Comparison of ENCODE assay signal across 33 cellular contexts in genomic region chr5:131998431-131999040, GRCh38. TPM values are rescaled to one million over a fixed set of nuclear protein-coding genes. Genes with fewer than 3 reads are reported as not detected.
DNase-seq lines count a peak whose midpoint lies in the region; ATAC-seq and TF ChIP-seq lines count a peak whose summit lies in the region.
"Had no signal": no experiment of that assay in that cellular context is flagged by ENCODE, and none has a peak within 500 bp of the region (broad histone marks: within the 10 kb centered on the region; RNA-seq: fewer than 3 reads in every experiment).

No MANE protein-coding gene starts in this region.

- H3K27ac Mint-ChIP-seq in activated CD4-positive, alpha-beta T cell treated with anti-CD3 and anti-CD28 coated beads for 36 hours: peak overlapping the region; percentile 2
- peak overlapping the region; percentile 68 to 82 for H3K27ac Mint-ChIP-seq in effector memory CD8-positive, alpha-beta T cell
- H3K27ac Mint-ChIP-seq: activated naive CD8-positive, alpha-beta T cell treated with anti-CD3 and anti-CD28 coated beads, Interleukin-2, amount 50 U/mL, for 24 hours; natural killer cell treated with Interleukin-12 subunit alpha and Interleukin-12 subunit beta and Interleukin-15 and Interleukin-18, amount 100 ng/mL, for 72 hours; stimulated activated effector memory CD8-positive, alpha-beta T cell treated with anti-CD3 and anti-CD28 coated beads, Interleukin-12 subunit alpha, Interleukin-12 subunit beta, amount 100 ng/mL, for 72 hours had no signal

- TF ChIP-seq CTCF in Loucy (conservative IDR thresholded peaks at IDR 0.05; ENCODE audit: low read length): no peak

- no peak for ATAC-seq in activated CD4-positive, alpha-beta T cell treated with anti-CD3 and anti-CD28 coated beads for 36 hours
- ATAC-seq in effector memory CD8-positive, alpha-beta T cell (replicated peaks): no peak
- ATAC-seq in HG03439 (IDR thresholded peaks at IDR 0.05; ENCODE audit: unreplicated experiment): no peak
- ATAC-seq: activated naive CD8-positive, alpha-beta T cell treated with anti-CD3 and anti-CD28 coated beads, Interleukin-2, amount 50 U/mL, for 24 hours; gastroesophageal sphincter; left cardiac atrium; natural killer cell treated with Interleukin-12 subunit alpha and Interleukin-12 subunit beta and Interleukin-15 and Interleukin-18, amount 100 ng/mL, for 72 hours; SK-N-SH treated with all-trans-retinoic acid at 6 μM for 48 hours; stimulated activated effector memory CD8-positive, alpha-beta T cell treated with anti-CD3 and anti-CD28 coated beads, Interleukin-12 subunit alpha, Interleukin-12 subunit beta, amount 100 ng/mL, for 72 hours had no signal

- no peak for DNase-seq in activated CD4-positive, alpha-beta T cell treated with anti-CD3 and anti-CD28 coated beads for 36 hours
- DNase-seq in activated CD4-positive, alpha-beta T cell treated with anti-CD3 and anti-CD28 coated beads for 4 hours: no peak
- DNase-seq in effector memory CD8-positive, alpha-beta T cell: no peak
- peak; percentile 19 for DNase-seq in posterior vena cava (ENCODE audit: low spot score)
- no peak for DNase-seq in cardiac septum (ENCODE audit: low spot score)
- DNase-seq in superior temporal gyrus (ENCODE audit: extremely low spot score): no peak
- DNase-seq: activated CD4-positive, alpha-beta T cell treated with anti-CD3 and anti-CD28 coated beads for 48 hours; activated gamma-delta T cell treated with Interleukin-2 at 50 U/mL for 16 hours; activated naive CD8-positive, alpha-beta T cell treated with anti-CD3 and anti-CD28 coated beads, Interleukin-2, amount 50 U/mL, for 24 hours; activated T-cell treated with anti-CD3 and anti-CD28 coated beads, Interleukin-2, amount 50 U/mL, for 48 hours; CD4-positive, alpha-beta memory T cell; EL; Kasumi-1; left cardiac atrium; mammary epithelial cell; MV-4-11; NCI-H146; NCI-H345; NCI-H69; PC-9; Right ventricle myocardium superior had no signal

- H3K9me3 ChIP-seq in Loucy (ENCODE audit: insufficient read depth, low read depth, low read length): no peaks in the 10 kb centered on the region
- H3K9me3 ChIP-seq: gastroesophageal sphincter, vagina had no signal

- no peak overlapping the region for H3K4me3 Mint-ChIP-seq in activated CD4-positive, alpha-beta T cell treated with anti-CD3 and anti-CD28 coated beads for 36 hours
- H3K4me3 Mint-ChIP-seq in effector memory CD8-positive, alpha-beta T cell: no peak overlapping the region
- H3K4me3 Mint-ChIP-seq: activated naive CD8-positive, alpha-beta T cell treated with anti-CD3 and anti-CD28 coated beads, Interleukin-2, amount 50 U/mL, for 24 hours; natural killer cell treated with Interleukin-12 subunit alpha and Interleukin-12 subunit beta and Interleukin-15 and Interleukin-18, amount 100 ng/mL, for 72 hours; stimulated activated effector memory CD8-positive, alpha-beta T cell treated with anti-CD3 and anti-CD28 coated beads, Interleukin-12 subunit alpha, Interleukin-12 subunit beta, amount 100 ng/mL, for 72 hours had no signal

- peak overlapping the region; percentile 88 for H3K9ac ChIP-seq in Loucy (ENCODE audit: low read depth, low read length, poor library complexity, severe bottlenecking)

- no peaks in the 10 kb centered on the region for H3K27me3 Mint-ChIP-seq in activated CD4-positive, alpha-beta T cell treated with anti-CD3 and anti-CD28 coated beads for 36 hours
- no peaks in the 10 kb centered on the region for H3K27me3 Mint-ChIP-seq in effector memory CD8-positive, alpha-beta T cell
- H3K27me3 Mint-ChIP-seq: CD4-positive, alpha-beta memory T cell had no signal

- H3K4me2 ChIP-seq in Loucy (ENCODE audit: low read depth, low read length, poor library complexity, severe bottlenecking): peak overlapping the region; percentile 91
- H3K4me2 ChIP-seq: PC-9 had no signal

- peaks cover 9% of the 10 kb centered on the region; the same call in 1 of the 2 replicates for H3F3A ChIP-seq in Loucy (ENCODE audit: low read depth)

- CTCF ChIA-PET in activated CD4-positive, alpha-beta T cell treated with anti-CD3 and anti-CD28 coated beads for 36 hours (lab: Charles Lee): interaction anchor here (0.5 to 1.6 kb wide), 4 partner anchors 9 to 157 kb away, joined by 3 to 5 read pairs (median 4); no protein-coding TSS in a partner anchor

- H3K79me2 ChIP-seq in Loucy (ENCODE audit: insufficient read depth, low read length): peaks cover 8% of the 10 kb centered on the region; the same call in 1 of the 2 replicates

- H2AFZ ChIP-seq in Loucy (ENCODE audit: low read length): no peak overlapping the region
- H2AFZ ChIP-seq: PC-9 had no signal

- no peaks in the 10 kb centered on the region for H3K9me3 Mint-ChIP-seq in activated CD4-positive, alpha-beta T cell treated with anti-CD3 and anti-CD28 coated beads for 36 hours (ENCODE audit: low read depth)
- no peaks in the 10 kb centered on the region for H3K9me3 Mint-ChIP-seq in effector memory CD8-positive, alpha-beta T cell
- H3K9me3 Mint-ChIP-seq: activated naive CD8-positive, alpha-beta T cell treated with anti-CD3 and anti-CD28 coated beads, Interleukin-2, amount 50 U/mL, for 24 hours; CD4-positive, alpha-beta memory T cell; natural killer cell treated with Interleukin-12 subunit alpha and Interleukin-12 subunit beta and Interleukin-15 and Interleukin-18, amount 100 ng/mL, for 72 hours; stimulated activated effector memory CD8-positive, alpha-beta T cell treated with anti-CD3 and anti-CD28 coated beads, Interleukin-12 subunit alpha, Interleukin-12 subunit beta, amount 100 ng/mL, for 72 hours had no signal

- no peaks in the 10 kb centered on the region for H3K9me2 ChIP-seq in Loucy (replicated peaks; ENCODE audit: low read depth, low read length)

- peaks cover 55% of the 10 kb centered on the region for H3K4me1 Mint-ChIP-seq in activated CD4-positive, alpha-beta T cell treated with anti-CD3 and anti-CD28 coated beads for 36 hours
- H3K4me1 Mint-ChIP-seq in effector memory CD8-positive, alpha-beta T cell (ENCODE audit: low read depth in 2 of 2): peaks cover 47 to 53% of the 10 kb centered on the region in 2 donors

- H3K36me3 Mint-ChIP-seq in activated CD4-positive, alpha-beta T cell treated with anti-CD3 and anti-CD28 coated beads for 36 hours (ENCODE audit: low read depth): no peaks in the 10 kb centered on the region
- H3K36me3 Mint-ChIP-seq in effector memory CD8-positive, alpha-beta T cell (ENCODE audit: insufficient read depth): no peaks in the 10 kb centered on the region
- H3K36me3 Mint-ChIP-seq: CD4-positive, alpha-beta memory T cell; natural killer cell treated with Interleukin-12 subunit alpha and Interleukin-12 subunit beta and Interleukin-15 and Interleukin-18, amount 100 ng/mL, for 72 hours had no signal

- H3K36me3 ChIP-seq in Loucy (ENCODE audit: insufficient read depth, low read length): no peaks in the 10 kb centered on the region
- H3K36me3 ChIP-seq: gastroesophageal sphincter, vagina had no signal

- H4K20me1 ChIP-seq in Loucy (ENCODE audit: insufficient read depth, low read length, poor library complexity, severe bottlenecking): no peaks in the 10 kb centered on the region

- intact Hi-C loops in activated CD4-positive, alpha-beta T cell treated with anti-CD3 and anti-CD28 coated beads for 36 hours (cut with DNase I, micrococcal nuclease): no loop called here
- intact Hi-C loops in posterior vena cava (cut with DNase I): no loop called here
- intact Hi-C loops in cardiac septum (cut with DNase I): no loop called here

- peak overlapping the region; percentile 78 for H3K4me3 ChIP-seq in Loucy (ENCODE audit: low read length, poor library complexity, severe bottlenecking)
- H3K4me3 ChIP-seq: gastroesophageal sphincter, PC-9, vagina had no signal

- peaks cover 84% of the 10 kb centered on the region for H3K4me1 ChIP-seq in Loucy (ENCODE audit: insufficient read depth, low read length, poor library complexity, severe bottlenecking)
- H3K4me1 ChIP-seq: vagina had no signal

- H3K27me3 ChIP-seq in Loucy (ENCODE audit: insufficient read depth, low read length, poor library complexity, severe bottlenecking): no peaks in the 10 kb centered on the region
- H3K27me3 ChIP-seq: gastroesophageal sphincter, vagina had no signal

- POLR2A ChIA-PET in activated CD4-positive, alpha-beta T cell treated with anti-CD3 and anti-CD28 coated beads for 36 hours (lab: Charles Lee): no interaction called here

RNA-seq across cellular contexts. Expression of gene ACSL6, which starts 12.9 kb away (rescaled TPM):
- total RNA-seq in activated CD4-positive, alpha-beta T cell treated with anti-CD3 and anti-CD28 coated beads for 36 hours: 1 to 10 TPM; 3.1 to 3.3 TPM
- total RNA-seq in posterior vena cava: under 1 TPM; 0.32 to 0.62 TPM
- 4.5 TPM for total RNA-seq in cardiac septum
- total RNA-seq: endothelial cell of umbilical vein, osteoblast, PC-9 had no signal

RNA-seq across cellular contexts. Expression of gene MEIKIN, which starts 53.1 kb away (rescaled TPM):
- not detected for total RNA-seq in activated CD4-positive, alpha-beta T cell treated with anti-CD3 and anti-CD28 coated beads for 36 hours
- total RNA-seq in posterior vena cava (1 to 10 TPM in 1 of 2 donors, not detected in 1; 1.4 TPM), cardiac septum (not detected)
- total RNA-seq: A172; endothelial cell of umbilical vein; fibroblast of lung; left cardiac atrium; mammary epithelial cell; mucosa of gallbladder; natural killer cell treated with Interleukin-12 subunit alpha and Interleukin-12 subunit beta and Interleukin-15 and Interleukin-18, amount 100 ng/mL, for 72 hours; osteoblast; PC-9; Right ventricle myocardium superior; vagina had no signal
